Comparison of ENCODE assay signal across 37 cellular contexts in the genomic region with DNA sequence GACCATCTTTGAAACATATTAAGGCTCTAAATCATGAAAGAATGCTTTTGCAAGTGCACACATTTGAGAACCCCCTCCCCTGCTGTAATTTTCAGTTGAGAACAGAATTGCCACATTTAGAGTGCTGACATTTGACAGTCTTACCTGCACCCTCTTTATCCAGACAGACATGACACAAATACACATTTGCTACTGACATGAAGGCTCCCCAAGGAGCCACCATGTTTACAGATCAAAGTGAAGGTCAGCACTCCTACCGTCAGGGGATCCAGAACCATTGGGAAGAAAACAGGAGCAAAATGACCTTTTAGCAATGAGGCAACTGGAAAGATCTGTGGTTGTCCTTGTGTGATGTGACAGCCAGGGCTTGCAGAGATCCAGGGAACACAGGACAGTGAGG.
"Had no signal": no experiment of that assay in that cellular context is flagged by ENCODE, and none has a peak within 500 bp of the region (broad histone marks: within the 10 kb centered on the region; RNA-seq: fewer than 3 reads in every experiment).

No MANE protein-coding gene starts in this region.

- H3K27me3 ChIP-seq: adrenal gland, body of pancreas, breast epithelium, cardiac muscle cell, colonic mucosa, esophagus squamous epithelium, gastroesophageal sphincter, heart right ventricle had no signal

- H3K36me3 Mint-ChIP-seq: activated naive CD4-positive, alpha-beta T cell treated with anti-CD3 and anti-CD28 coated beads, Interleukin-2, amount 50 U/mL, for 24 hours; activated naive CD8-positive, alpha-beta T cell treated with anti-CD3 and anti-CD28 coated beads for 36 hours had no signal

- H3K4me3 ChIP-seq: adrenal gland, body of pancreas, breast epithelium, cardiac muscle cell, colonic mucosa, esophagus squamous epithelium, gastroesophageal sphincter, heart right ventricle had no signal

- DNase-seq: activated B cell treated with CpG ODN at 0.5 μM for 24 hours; activated CD4-positive, alpha-beta T cell treated with anti-CD3 and anti-CD28 coated beads for 48 hours; activated CD4-positive, alpha-beta T cell treated with anti-CD3 and anti-CD28 coated beads, Interleukin-2, amount 50 U/mL, for 1 hour; activated CD4-positive, alpha-beta T cell treated with anti-CD3 and anti-CD28 coated beads, Interleukin-2, amount 50 U/mL, for 48 hours; activated CD8-positive, alpha-beta memory T cell treated with anti-CD3 and anti-CD28 coated beads for 24 hours; activated CD8-positive, alpha-beta T cell treated with anti-CD3 and anti-CD28 coated beads for 36 hours; activated effector memory CD4-positive, alpha-beta T cell treated with anti-CD3 and anti-CD28 coated beads, Interleukin-2, amount 50 U/mL, for 16 hours; activated naive CD4-positive, alpha-beta T cell treated with anti-CD3 and anti-CD28 coated beads for 36 hours; activated naive CD8-positive, alpha-beta T cell treated with anti-CD3 and anti-CD28 coated beads for 36 hours; activated naive CD8-positive, alpha-beta T cell treated with anti-CD3 and anti-CD28 coated beads, Interleukin-2, amount 50 U/mL, for 24 hours; activated T-cell treated with anti-CD3 and anti-CD28 coated beads, Interleukin-2, amount 50 U/mL, for 1 hour; activated T-cell treated with anti-CD3 and anti-CD28 coated beads, Interleukin-2, amount 50 U/mL, for 48 hours; adrenal gland; amygdala; aorta; body of pancreas; central memory CD4-positive, alpha-beta T cell; cerebellar nuclear complex; colonic mucosa; effector CD8-positive, alpha-beta T cell; esophagus squamous epithelium; foreskin melanocyte; heart right ventricle; T-helper 17 cell; T1000 had no signal

- H3K36me3 ChIP-seq: adrenal gland, breast epithelium, cardiac muscle cell, colonic mucosa, esophagus squamous epithelium, gastroesophageal sphincter, heart right ventricle, WERI-Rb-1 had no signal

- H3K27ac ChIP-seq: adrenal gland, body of pancreas, breast epithelium, cardiac muscle cell, colonic mucosa, epithelial cell of prostate, esophagus squamous epithelium, gastroesophageal sphincter, heart right ventricle, WERI-Rb-1 had no signal

- FAIRE-seq: endometrium, endothelial cell of umbilical vein had no signal

- H3K9me3 Mint-ChIP-seq: activated naive CD4-positive, alpha-beta T cell treated with anti-CD3 and anti-CD28 coated beads, Interleukin-2, amount 50 U/mL, for 24 hours; T-helper 2 cell treated with Interferon-gamma antibody and Interleukin-4, amounts not matched to agents 5 μg/mL and 100 μg/mL, for 36 hours had no signal

- H3K27ac Mint-ChIP-seq: activated B cell treated with CpG ODN at 0.5 μM for 24 hours; activated CD8-positive, alpha-beta T cell treated with anti-CD3 and anti-CD28 coated beads for 36 hours; activated naive CD4-positive, alpha-beta T cell treated with anti-CD3 and anti-CD28 coated beads for 36 hours; activated naive CD4-positive, alpha-beta T cell treated with anti-CD3 and anti-CD28 coated beads, Interleukin-2, amount 50 U/mL, for 24 hours; activated naive CD8-positive, alpha-beta T cell treated with anti-CD3 and anti-CD28 coated beads for 36 hours; activated naive CD8-positive, alpha-beta T cell treated with anti-CD3 and anti-CD28 coated beads, Interleukin-2, amount 50 U/mL, for 24 hours; activated T-helper 1 cell treated with anti-CD3 and anti-CD28 coated beads, Interleukin-12 subunit alpha, Interleukin-12 subunit beta, Interleukin-2, Interleukin-4 antibody, amounts not matched to agents 30 ng/mL and 10 ng/mL and 1 ng/mL, durations not matched to agents 14 hours and 24 hours and 36 hours; activated T-helper 2 cell treated with anti-CD3 and anti-CD28 coated beads, Interferon-gamma antibody, Interleukin-2, Interleukin-4, amounts not matched to agents 10 μg/mL and 5 μg/mL and 100 μg/mL, durations not matched to agents 14 hours and 24 hours and 36 hours; T-helper 17 cell; T-helper 2 cell treated with Interferon-gamma antibody and Interleukin-4, amounts not matched to agents 5 μg/mL and 100 μg/mL, for 36 hours had no signal

- H3K4me1 ChIP-seq: adrenal gland, body of pancreas, breast epithelium, colonic mucosa, esophagus squamous epithelium, gastroesophageal sphincter, heart right ventricle had no signal

- ATAC-seq: activated CD4-positive, CD25-positive, alpha-beta regulatory T cell treated with anti-CD3 and anti-CD28 coated beads, Interleukin-2, amount 50 U/mL, for 24 hours; activated CD8-positive, alpha-beta T cell treated with anti-CD3 and anti-CD28 coated beads for 36 hours; activated naive CD8-positive, alpha-beta T cell treated with anti-CD3 and anti-CD28 coated beads, Interleukin-2, amount 50 U/mL, for 24 hours; body of pancreas; gastroesophageal sphincter; heart right ventricle; T-helper 17 cell had no signal

- H3K4me3 Mint-ChIP-seq: activated B cell treated with CpG ODN at 0.5 μM for 24 hours; activated CD8-positive, alpha-beta T cell treated with anti-CD3 and anti-CD28 coated beads for 36 hours; activated naive CD4-positive, alpha-beta T cell treated with anti-CD3 and anti-CD28 coated beads for 36 hours; activated naive CD4-positive, alpha-beta T cell treated with anti-CD3 and anti-CD28 coated beads, Interleukin-2, amount 50 U/mL, for 24 hours; activated naive CD8-positive, alpha-beta T cell treated with anti-CD3 and anti-CD28 coated beads for 36 hours; activated naive CD8-positive, alpha-beta T cell treated with anti-CD3 and anti-CD28 coated beads, Interleukin-2, amount 50 U/mL, for 24 hours; activated T-helper 1 cell treated with anti-CD3 and anti-CD28 coated beads, Interleukin-12 subunit alpha, Interleukin-12 subunit beta, Interleukin-2, Interleukin-4 antibody, amounts not matched to agents 30 ng/mL and 10 ng/mL and 1 ng/mL, durations not matched to agents 14 hours and 24 hours and 36 hours; T-helper 17 cell; T-helper 2 cell treated with Interferon-gamma antibody and Interleukin-4, amounts not matched to agents 5 μg/mL and 100 μg/mL, for 36 hours had no signal

- H3K4me1 Mint-ChIP-seq: activated B cell treated with CpG ODN at 0.5 μM for 24 hours; activated naive CD4-positive, alpha-beta T cell treated with anti-CD3 and anti-CD28 coated beads, Interleukin-2, amount 50 U/mL, for 24 hours; activated naive CD8-positive, alpha-beta T cell treated with anti-CD3 and anti-CD28 coated beads for 36 hours; activated naive CD8-positive, alpha-beta T cell treated with anti-CD3 and anti-CD28 coated beads, Interleukin-2, amount 50 U/mL, for 24 hours; T-helper 17 cell had no signal

- H3K27me3 Mint-ChIP-seq: activated B cell treated with CpG ODN at 0.5 μM for 24 hours; activated naive CD8-positive, alpha-beta T cell treated with anti-CD3 and anti-CD28 coated beads for 36 hours; activated naive CD8-positive, alpha-beta T cell treated with anti-CD3 and anti-CD28 coated beads, Interleukin-2, amount 50 U/mL, for 24 hours had no signal

- H3K9me3 ChIP-seq: colonic mucosa, esophagus squamous epithelium had no signal
